1 cellular context compared by ENCODE assay signal in genomic region chr2:61178603-61179545, GRCh38.
A peak's percentile ranks its signal among the peaks of the same experiment; 100 is the strongest.
TF ChIP-seq lines count a peak whose summit lies in the region.

No MANE protein-coding gene starts in this region.

TF ChIP-seq in HepG2, 621 proteins besides CTCF, POLR2A, EP300 and RAD21 (continued from another document):
- TF ChIP-seq ZNF800 (CRISPR knock-in tag; IDR thresholded peaks at IDR 0.05) (0 out of 2 replicates have a peak, but pooled peaks have one; percentile 2), AKAP8 (CRISPR knock-in tag; IDR thresholded peaks at IDR 0.05) (peak; percentile 71), ATF5 (CRISPR knock-in tag; IDR thresholded peaks at IDR 0.05; ENCODE audit: low read depth) (no peak), ZMYM2 (CRISPR knock-in tag; IDR thresholded peaks at IDR 0.05) (0 out of 2 replicates have a peak, but pooled peaks have one; percentile 24)
